12 cellular contexts compared by ENCODE assay signal in the genomic region with DNA sequence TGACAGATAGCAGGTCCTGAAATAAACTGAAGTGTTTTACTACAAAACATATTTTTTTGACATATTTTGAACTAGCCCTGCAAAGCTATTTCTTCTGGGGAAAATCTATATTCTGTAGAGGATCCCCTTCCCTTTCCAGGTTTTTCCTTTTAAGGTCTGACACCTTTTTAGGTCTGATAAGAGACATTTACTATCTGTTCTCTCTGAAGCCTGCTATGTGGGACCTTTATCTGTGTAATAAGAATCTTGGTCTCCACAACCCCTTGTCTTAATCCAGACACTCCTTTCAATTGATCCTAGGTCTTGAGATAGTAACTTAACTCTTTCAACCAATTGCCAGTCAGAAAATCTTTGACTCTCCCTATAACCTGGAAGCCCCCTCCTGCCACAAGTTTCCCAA.
"Had no signal": no experiment of that assay in that cellular context is flagged by ENCODE, and none has a peak within 500 bp of the region (broad histone marks: within the 10 kb centered on the region; RNA-seq: fewer than 3 reads in every experiment).

No MANE protein-coding gene starts in this region.

- H3K27me3 ChIP-seq: colonic mucosa, heart left ventricle, left lung, thyroid gland, uterus had no signal

- H3K27ac ChIP-seq: colonic mucosa, heart left ventricle, left lung, thyroid gland, uterus, VCaP had no signal

- ATAC-seq: heart left ventricle, left lung had no signal

- H3K9me3 ChIP-seq: colonic mucosa, thyroid gland, uterus had no signal

- H3K4me1 ChIP-seq: colonic mucosa, uterus had no signal

- H3K36me3 ChIP-seq: colonic mucosa, heart left ventricle, left lung, thyroid gland, uterus had no signal

- DNase-seq: activated CD4-positive, alpha-beta T cell treated with anti-CD3 and anti-CD28 coated beads for 4 hours; activated CD8-positive, alpha-beta memory T cell treated with anti-CD3 and anti-CD28 coated beads for 24 hours; caudate nucleus; colonic mucosa; effector CD4-positive, alpha-beta T cell; heart left ventricle; left lung; retina; SW 1271; thyroid gland; uterus had no signal

- H3K4me3 ChIP-seq: colonic mucosa, heart left ventricle, left lung, thyroid gland, uterus had no signal
